In genomic region chr5:15734058-15734457, GRCh38 we compare ENCODE assay signal across 1 cellular context.
TF ChIP-seq lines count a peak whose summit lies in the region.

No MANE protein-coding gene starts in this region.

TF ChIP-seq in WTC11, 78 proteins besides CTCF, POLR2A, EP300 and RAD21 (continued from another document):
- no peak for TF ChIP-seq PREB (CRISPR knock-in tag; IDR thresholded peaks at IDR 0.05; ENCODE audit: borderline replicate concordance)
- no peak for TF ChIP-seq NFE2L1 (CRISPR knock-in tag; IDR thresholded peaks at IDR 0.05)
- TF ChIP-seq ZNF512 (CRISPR knock-in tag; IDR thresholded peaks at IDR 0.05; ENCODE audit: borderline replicate concordance), result no peak
- TF ChIP-seq KAT7 (CRISPR knock-in tag; IDR thresholded peaks at IDR 0.05; ENCODE audit: borderline replicate concordance), result no peak
- no peak for TF ChIP-seq JUN (CRISPR knock-in tag; IDR thresholded peaks at IDR 0.05)
